In genomic region chr14:72616811-72617210, GRCh38 we compare ENCODE assay signal across 25 cellular contexts.
DNase-seq lines count a peak whose midpoint lies in the region; ATAC-seq and TF ChIP-seq lines count a peak whose summit lies in the region.
"Had no signal": no experiment of that assay in that cellular context is flagged by ENCODE, and none has a peak within 500 bp of the region (broad histone marks: within the 10 kb centered on the region; RNA-seq: fewer than 3 reads in every experiment).

No MANE protein-coding gene starts in this region.

- H2AFZ ChIP-seq in PC-9 = no peak overlapping the region

- H3K4me3 ChIP-seq in coronary artery (no peak overlapping the region), spleen (no peak overlapping the region), PC-9 (no peak overlapping the region)
- H3K4me3 ChIP-seq: MG63, pancreas, Peyer's patch, SJCRH30, stomach, upper lobe of left lung had no signal

- H3K27ac ChIP-seq in coronary artery = peak overlapping the region; percentile 25 to 79
- H3K27ac ChIP-seq in spleen = peak overlapping the region in 7 of 8 donors; percentile 10 to 64 (median 52)
- no peak overlapping the region for H3K27ac ChIP-seq in PC-9
- H3K27ac ChIP-seq: pancreas, Peyer's patch, SJCRH30, upper lobe of left lung had no signal

- no peaks in the 10 kb centered on the region for H3K79me2 ChIP-seq in PC-9 (ENCODE audit: low read depth)

- H3K9me3 ChIP-seq in spleen (no peaks in the 10 kb centered on the region), PC-9 (ENCODE audit: insufficient read depth, low read depth) (no peaks in the 10 kb centered on the region)
- H3K9me3 ChIP-seq: MG63, pancreas, Peyer's patch, SJCRH30, stomach, upper lobe of left lung had no signal

- peaks cover 13 to 67% (median 49%) of the 10 kb centered on the region in 6 donors for H3K4me1 ChIP-seq in spleen
- H3K4me1 ChIP-seq in PC-9 (replicated peaks; ENCODE audit: insufficient read depth) = no peaks in the 10 kb centered on the region
- H3K4me1 ChIP-seq: Peyer's patch, SJCRH30 had no signal

- POLR2A ChIA-PET in PC-9 (lab: Charles Lee; ENCODE audit: unreplicated experiment) = no interaction called here

- H3K36me3 ChIP-seq in spleen (no peaks in the 10 kb centered on the region), PC-9 (ENCODE audit: low read depth) (no peaks in the 10 kb centered on the region)
- H3K36me3 ChIP-seq: MG63, pancreas, Peyer's patch, SJCRH30, stomach, upper lobe of left lung had no signal

- 70 to 86% (median 80%) methylated on average over 7 of the region's 7 CpGs for WGBS in spleen, 5 donors

- no peak overlapping the region for H3K4me3 Mint-ChIP-seq in activated CD8-positive, alpha-beta memory T cell treated with anti-CD3 and anti-CD28 coated beads, Interleukin-2, amount 10 ng/mL, durations not matched to agents 7 days and 5 days
- no peak overlapping the region for H3K4me3 Mint-ChIP-seq in nephron
- H3K4me3 Mint-ChIP-seq: CD8-positive, alpha-beta memory T cell; T-cell had no signal

- H3F3A ChIP-seq in PC-9 (ENCODE audit: insufficient read depth, low read depth) = no peaks in the 10 kb centered on the region

- no peaks in the 10 kb centered on the region for H3K4me1 Mint-ChIP-seq in activated CD8-positive, alpha-beta memory T cell treated with anti-CD3 and anti-CD28 coated beads, Interleukin-2, amount 10 ng/mL, durations not matched to agents 7 days and 5 days
- peaks cover 74% of the 10 kb centered on the region for H3K4me1 Mint-ChIP-seq in nephron
- H3K4me1 Mint-ChIP-seq: CD8-positive, alpha-beta memory T cell; T-cell had no signal

- CTCF ChIA-PET in activated CD8-positive, alpha-beta memory T cell treated with anti-CD3 and anti-CD28 coated beads, Interleukin-2, amount 10 ng/mL, durations not matched to agents 7 days and 5 days (lab: Charles Lee) = no interaction called here
- CTCF ChIA-PET in PC-9 (lab: Charles Lee) = no interaction called here

- no peaks in the 10 kb centered on the region for H4K20me1 ChIP-seq in PC-9 (ENCODE audit: insufficient read depth)

- no peak for TF ChIP-seq CTCF in coronary artery (IDR thresholded peaks at IDR 0.05)
- TF ChIP-seq CTCF in nephron (IDR thresholded peaks at IDR 0.05; ENCODE audit: unreplicated experiment in 3 of 3) = no peak
- TF ChIP-seq CTCF in spleen (IDR thresholded peaks at IDR 0.05 in 8 of 11, conservative IDR thresholded peaks at IDR 0.05 in 3 of 11) = no peak
- no peak for TF ChIP-seq CTCF in PC-9 (conservative IDR thresholded peaks at IDR 0.05)

- BruUV-seq in PC-9 (replicated peaks; lab: Mats Ljungman, UMichigan) = no TSS peak

- H3K9me3 Mint-ChIP-seq in activated CD8-positive, alpha-beta memory T cell treated with anti-CD3 and anti-CD28 coated beads, Interleukin-2, amount 10 ng/mL, durations not matched to agents 7 days and 5 days (ENCODE audit: low read depth) = no peaks in the 10 kb centered on the region
- peaks cover under 1% of the 10 kb centered on the region for H3K9me3 Mint-ChIP-seq in nephron
- H3K9me3 Mint-ChIP-seq: CD8-positive, alpha-beta memory T cell; T-cell had no signal

- intact Hi-C loops in spleen (cut with DNase I; ENCODE audit: low total_unique reads) (loop anchor here (10.0 kb wide), 1 partner anchor 278 kb away; the partner anchor contains the start of gene DPF3), PC-9 (cut with micrococcal nuclease; ENCODE audit: unreplicated experiment) (no loop called here)

- H3K27me3 ChIP-seq in spleen (replicated peaks in 1 of 7) (no peaks in the 10 kb centered on the region), PC-9 (ENCODE audit: insufficient read depth, low read depth) (peaks cover 80% of the 10 kb centered on the region)
- H3K27me3 ChIP-seq: MG63, pancreas, Peyer's patch, SJCRH30, stomach, upper lobe of left lung had no signal

- no peaks in the 10 kb centered on the region for H3K9me2 ChIP-seq in PC-9 (ENCODE audit: insufficient read depth)

- peaks cover 32% of the 10 kb centered on the region for H3K27me3 Mint-ChIP-seq in activated CD8-positive, alpha-beta memory T cell treated with anti-CD3 and anti-CD28 coated beads, Interleukin-2, amount 10 ng/mL, durations not matched to agents 7 days and 5 days
- H3K27me3 Mint-ChIP-seq in nephron (ENCODE audit: low read depth) = peaks cover 3% of the 10 kb centered on the region

- no peak overlapping the region for H3K4me2 ChIP-seq in PC-9

- no peak for TF ChIP-seq POLR2A in spleen (IDR thresholded peaks at IDR 0.05)

- no peak overlapping the region for H3K27ac Mint-ChIP-seq in activated CD8-positive, alpha-beta memory T cell treated with anti-CD3 and anti-CD28 coated beads, Interleukin-2, amount 10 ng/mL, durations not matched to agents 7 days and 5 days
- peak overlapping the region; percentile 95 to 99 (median 96) for H3K27ac Mint-ChIP-seq in nephron
- H3K27ac Mint-ChIP-seq: T-cell had no signal

- peak; percentile 18 for DNase-seq in activated CD8-positive, alpha-beta memory T cell treated with anti-CD3 and anti-CD28 coated beads, Interleukin-2, amount 10 ng/mL, durations not matched to agents 7 days and 5 days
- DNase-seq in activated CD8-positive, alpha-beta memory T cell treated with anti-CD3 and anti-CD28 coated beads, Interleukin-2, amount 50 U/mL, for 48 hours = no peak
- peak; percentile 38 for DNase-seq in coronary artery (ENCODE audit: low spot score)
- DNase-seq in spleen = no peak
- no peak for DNase-seq in stimulated activated CD4-positive, alpha-beta T cell treated with anti-CD3 and anti-CD28 coated beads, Interleukin-4, amount 100 ng/mL, for 4 hours
- no peak for DNase-seq in PC-9
- DNase-seq: 8988T; activated CD4-positive, alpha-beta T cell treated with anti-CD3 and anti-CD28 coated beads, Interleukin-2, amount 50 U/mL, for 48 hours; activated CD4-positive, CD25-positive, alpha-beta regulatory T cell; activated effector memory CD4-positive, alpha-beta T cell treated with anti-CD3 and anti-CD28 coated beads, Interleukin-2, amount 50 U/mL, for 16 hours; activated T-cell treated with anti-CD3 and anti-CD28 coated beads for 4 hours; CD8-positive, alpha-beta memory T cell; naive B cell; NCI-H1436; NCI-H526; Peyer's patch; SJCRH30; stimulated activated CD8-positive, alpha-beta memory T cell treated with anti-CD3 and anti-CD28 coated beads, Interleukin-4, amount 100 ng/mL, for 48 hours; stomach; T-cell; upper lobe of left lung had no signal

- H3K36me3 Mint-ChIP-seq in activated CD8-positive, alpha-beta memory T cell treated with anti-CD3 and anti-CD28 coated beads, Interleukin-2, amount 10 ng/mL, durations not matched to agents 7 days and 5 days = no peaks in the 10 kb centered on the region
- H3K36me3 Mint-ChIP-seq in nephron (ENCODE audit: low read depth) = no peaks in the 10 kb centered on the region
- H3K36me3 Mint-ChIP-seq: CD8-positive, alpha-beta memory T cell; T-cell had no signal

- ATAC-seq in activated CD8-positive, alpha-beta memory T cell treated with anti-CD3 and anti-CD28 coated beads, Interleukin-2, amount 10 ng/mL, durations not matched to agents 7 days and 5 days = no peak
- ATAC-seq in GM19467 (IDR thresholded peaks at IDR 0.05; ENCODE audit: unreplicated experiment) = no peak
- ATAC-seq: T-cell had no signal

Comparison
In these comparisons a context has a peak if more than half of its experiments do, and no peak if none do; other contexts are left out.
1. DNase-seq: peak in activated CD8-positive, alpha-beta memory T cell treated with anti-CD3 and anti-CD28 coated beads, Interleukin-2, amount 10 ng/mL, durations not matched to agents 7 days and 5 days (single experiment) and coronary artery (single experiment); none in activated CD8-positive, alpha-beta memory T cell treated with anti-CD3 and anti-CD28 coated beads, Interleukin-2, amount 50 U/mL, for 48 hours (single experiment), spleen (single experiment), stimulated activated CD4-positive, alpha-beta T cell treated with anti-CD3 and anti-CD28 coated beads, Interleukin-4, amount 100 ng/mL, for 4 hours (0 of 2) and PC-9 (0 of 2).